In genomic region chr13:65966991-65967451, GRCh38 we compare ENCODE assay signal across 9 cellular contexts.
A peak's percentile ranks its signal among the peaks of the same experiment; 100 is the strongest.
DNase-seq lines count a peak whose midpoint lies in the region; ATAC-seq and TF ChIP-seq lines count a peak whose summit lies in the region.
"Had no signal": no experiment of that assay in that cellular context is flagged by ENCODE, and none has a peak within 500 bp of the region (broad histone marks: within the 10 kb centered on the region; RNA-seq: fewer than 3 reads in every experiment).

No MANE protein-coding gene starts in this region.

- intact Hi-C loops in PC-3 (cut with micrococcal nuclease) = no loop called here

- H3K27ac ChIP-seq in PC-3 (ENCODE audit: low read length) = no peak overlapping the region

- H3K79me2 ChIP-seq in PC-3 (ENCODE audit: low read length) = no peaks in the 10 kb centered on the region

- POLR2A ChIA-PET in AG04449 (lab: Yijun Ruan, JAX) (no interaction called here), HEK293T (lab: Yijun Ruan, JAX) (no interaction called here), PC-3 (lab: Charles Lee; ENCODE audit: unreplicated experiment) (no interaction called here)

- no peaks in the 10 kb centered on the region for H3F3A ChIP-seq in PC-3 (ENCODE audit: low read length, unreplicated experiment)

- TF ChIP-seq CTCF in AG04449 (IDR thresholded peaks at IDR 0.05; ENCODE audit: insufficient read depth, low read length, missing control alignments) (peak; percentile 18), PC-3 (conservative IDR thresholded peaks at IDR 0.05; ENCODE audit: low read depth, low read length) (peak; percentile 80)

- ATAC-seq in PC-3 (peak; percentile 42; the same call in 1 of the 2 replicates), GM21367 (IDR thresholded peaks at IDR 0.05; ENCODE audit: unreplicated experiment) (no peak), GM19395 (IDR thresholded peaks at IDR 0.05; ENCODE audit: unreplicated experiment) (no peak)

- no TSS peak for BruUV-seq in PC-3 (replicated peaks; lab: Mats Ljungman, UMichigan)

- DNase-seq in AG04449 (ENCODE audit: low read depth, low spot score) (no peak), HEK293T (ENCODE audit: extremely low spot score) (peak; percentile 79), PC-3 (peak; percentile 71), fibroblast of peridontal ligament (ENCODE audit: extremely low read depth) (peak; percentile 34), midbrain (lab: John Stamatoyannopoulos, UW) (no peak), hippocampal formation (lab: John Stamatoyannopoulos, UW) (no peak)
- DNase-seq: NCI-H1930 had no signal

- no peaks in the 10 kb centered on the region for H3K36me3 ChIP-seq in PC-3 (ENCODE audit: low read depth, low read length)

- peaks cover 6% of the 10 kb centered on the region for H3K4me1 ChIP-seq in PC-3 (ENCODE audit: insufficient read depth, low read length)

- H3K27me3 ChIP-seq in PC-3 (ENCODE audit: low read length) = no peaks in the 10 kb centered on the region

- H3K9me3 ChIP-seq in PC-3 (ENCODE audit: low read length) = no peaks in the 10 kb centered on the region

- H3K9ac ChIP-seq in PC-3 (ENCODE audit: low read length) = no peak overlapping the region

- no peaks in the 10 kb centered on the region for H4K20me1 ChIP-seq in PC-3 (ENCODE audit: low read length)

- no peaks in the 10 kb centered on the region for H3K9me2 ChIP-seq in PC-3 (replicated peaks; ENCODE audit: low read length)

- H3K4me3 ChIP-seq in AG04449 (ENCODE audit: low read depth, low read length) (no peak overlapping the region), PC-3 (ENCODE audit: low read length) (no peak overlapping the region)

- no peak overlapping the region for H3K4me2 ChIP-seq in PC-3 (ENCODE audit: low read length)

- H2AFZ ChIP-seq in PC-3 (ENCODE audit: low read length) = peak overlapping the region; percentile 61; the same call in 1 of the 2 replicates

- CTCF ChIA-PET in AG04449 (lab: Yijun Ruan, JAX) (interaction anchor here (0.6 kb wide), 1 partner anchor 133 kb away, joined by 3 read pairs; no protein-coding TSS in a partner anchor), HEK293T (lab: Yijun Ruan, JAX) (interaction anchor here (1.0 kb wide), 1 partner anchor 23 kb away, joined by 3 read pairs; no protein-coding TSS in a partner anchor), PC-3 (lab: Charles Lee) (interaction anchor here (0.7 kb wide), 1 partner anchor 652 kb away, joined by 3 read pairs; no protein-coding TSS in a partner anchor)

TF ChIP-seq in HEK293T, 16 proteins besides CTCF, POLR2A, EP300 and RAD21:
- TF ChIP-seq BHLHE40 (IDR thresholded peaks at IDR 0.05; ENCODE audit: borderline replicate concordance) = no peak; the same call in 1 of the 2 replicates
- TF ChIP-seq ELF4 (IDR thresholded peaks at IDR 0.05) = no peak
- TF ChIP-seq ZNF384 (IDR thresholded peaks at IDR 0.05) = peak; percentile 45; the same call in 1 of the 2 replicates
- peak; percentile 7; the same call in 1 of the 2 replicates for TF ChIP-seq CTBP1 (IDR thresholded peaks at IDR 0.05; ENCODE audit: borderline replicate concordance)
- TF ChIP-seq SUZ12 (IDR thresholded peaks at IDR 0.05) = no peak
- no peak for TF ChIP-seq PKNOX1 (IDR thresholded peaks at IDR 0.05)

Comparison
In these comparisons a context has a peak if more than half of its experiments do, and no peak if none do; other contexts are left out.
1. DNase-seq: peak in HEK293T (single experiment), PC-3 (single experiment) and fibroblast of peridontal ligament (single experiment); none in AG04449 (single experiment), midbrain (single experiment) and hippocampal formation (0 of 2).